ENCODE assay signal across 8 cellular contexts in the genomic region with DNA sequence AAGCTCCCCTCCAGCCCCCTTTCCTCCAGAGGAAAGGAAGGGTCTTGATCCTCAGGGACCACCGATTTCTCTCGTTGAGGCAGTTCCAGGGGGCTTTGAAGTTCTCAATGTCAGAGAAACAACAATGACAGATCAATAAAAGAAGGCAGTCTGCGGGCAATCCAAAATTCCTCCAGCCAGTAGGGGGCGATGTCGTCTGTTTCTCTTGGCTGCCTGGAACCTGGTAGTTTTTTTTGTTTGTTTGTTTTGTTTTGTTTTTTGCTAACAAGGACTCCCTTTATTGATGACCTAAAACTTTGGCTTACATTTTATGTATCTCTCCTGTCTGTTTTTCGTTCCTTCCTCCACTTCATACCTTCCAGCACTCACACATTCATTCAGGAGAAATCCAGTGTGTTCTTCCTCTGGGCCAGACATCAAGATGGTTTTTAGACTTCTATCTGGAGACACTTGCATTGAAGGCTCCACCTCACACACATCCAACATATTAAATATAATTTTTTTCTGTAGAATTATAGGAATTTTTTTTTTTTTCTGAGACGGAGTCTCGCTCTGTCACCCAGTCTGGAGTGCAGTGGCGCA.
DNase-seq lines count a peak whose midpoint lies in the region; ATAC-seq, FAIRE-seq and TF ChIP-seq lines count a peak whose summit lies in the region.

No MANE protein-coding gene starts in this region.

- no peak for ATAC-seq in GM18517 (IDR thresholded peaks at IDR 0.05; ENCODE audit: unreplicated experiment)

- H3K9ac ChIP-seq in kidney (ENCODE audit: low read length in 2 of 2) = no peak overlapping the region

- DNase-seq in DMS53 (lab: John Stamatoyannopoulos, UW) (peak; percentile 13), DMS53 treated with DMSO at 0.1 percent for 48 hours (lab: John Stamatoyannopoulos, UW; ENCODE audit: unreplicated experiment) (no peak), SHP77 treated with DMSO at 0.1 percent for 48 hours (lab: John Stamatoyannopoulos, UW) (peak; percentile 13), kidney (no peak), GOT3 (lab: John Stamatoyannopoulos, UW) (no peak)
- DNase-seq in activated naive CD4-positive, alpha-beta T cell treated with anti-CD3 and anti-CD28 coated beads, Interleukin-2, amount 50 U/mL, for 16 hours = peak; percentile 78
- DNase-seq in stimulated activated CD8-positive, alpha-beta memory T cell treated with anti-CD3 and anti-CD28 coated beads, Interleukin-12 subunit alpha, Interleukin-12 subunit beta, amount 100 ng/mL, for 1 hour (ENCODE audit: low read depth) = peak; percentile 71

- no peaks in the 10 kb centered on the region for H3K9me3 ChIP-seq in kidney (ENCODE audit: control insufficient read depth in 1 of 2, low read length in 2 of 2)

- H3K36me3 ChIP-seq in kidney (ENCODE audit: control insufficient read depth in 1 of 2, insufficient read depth in 2 of 2, low read length in 2 of 2) = no peaks in the 10 kb centered on the region

- peak; percentile 67 for TF ChIP-seq CTCF in kidney (IDR thresholded peaks at IDR 0.05; ENCODE audit: borderline replicate concordance, extremely low read depth, insufficient read depth)

- no peaks in the 10 kb centered on the region for H3K4me1 ChIP-seq in kidney (ENCODE audit: control insufficient read depth in 1 of 2, insufficient read depth in 1 of 2, low read depth in 1 of 2, low read length in 2 of 2)

- no peak for FAIRE-seq in kidney (lab: Jason Lieb, UNC)

- H3K4me3 ChIP-seq in kidney (ENCODE audit: low read length in 2 of 2) = no peak overlapping the region

- intact Hi-C loops in kidney (cut with DNase I) = no loop called here

- H3K27ac ChIP-seq in kidney (ENCODE audit: low read depth in 2 of 2, low read length in 2 of 2) = no peak overlapping the region

Comparison
In these comparisons a context has a peak if more than half of its experiments do, and no peak if none do; other contexts are left out.
1. DNase-seq: peak in DMS53 (single experiment), SHP77 treated with DMSO at 0.1 percent for 48 hours (single experiment), activated naive CD4-positive, alpha-beta T cell treated with anti-CD3 and anti-CD28 coated beads, Interleukin-2, amount 50 U/mL, for 16 hours (single experiment) and stimulated activated CD8-positive, alpha-beta memory T cell treated with anti-CD3 and anti-CD28 coated beads, Interleukin-12 subunit alpha, Interleukin-12 subunit beta, amount 100 ng/mL, for 1 hour (single experiment); none in DMS53 treated with DMSO at 0.1 percent for 48 hours (single experiment), kidney (single experiment) and GOT3 (single experiment).